In the genomic region with DNA sequence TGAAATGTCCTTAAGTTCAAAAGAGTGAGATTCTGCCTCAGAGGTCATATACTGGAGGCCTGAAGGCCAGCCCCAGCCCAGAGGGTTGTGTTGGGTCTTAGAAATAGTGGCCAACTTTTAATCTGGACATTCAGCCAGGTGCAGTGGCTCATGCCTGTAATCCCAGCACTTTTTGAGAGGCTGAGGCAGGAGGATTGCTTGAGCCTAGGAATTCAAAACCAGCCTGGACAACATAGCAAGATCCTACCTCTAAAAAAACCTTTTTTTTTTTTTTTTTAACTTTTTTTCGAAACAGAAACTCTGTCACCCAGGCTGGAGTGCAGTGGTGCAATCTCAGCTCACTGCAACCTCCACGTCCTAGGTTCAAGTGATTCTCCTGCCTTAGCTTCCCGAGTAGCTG, we compare ENCODE assay signal across 21 cellular contexts. TPM values are rescaled to one million over a fixed set of nuclear protein-coding genes. Genes with fewer than 3 reads are reported as not detected.
A peak's percentile ranks its signal among the peaks of the same experiment; 100 is the strongest.
DNase-seq lines count a peak whose midpoint lies in the region; ATAC-seq, FAIRE-seq and TF ChIP-seq lines count a peak whose summit lies in the region.
"Had no signal": no experiment of that assay in that cellular context is flagged by ENCODE, and none has a peak within 500 bp of the region (broad histone marks: within the 10 kb centered on the region; RNA-seq: fewer than 3 reads in every experiment).

No MANE protein-coding gene starts in this region.

- H3K4me1 ChIP-seq in H9 (ENCODE audit: insufficient read depth, low read length) (no peaks in the 10 kb centered on the region), H1 (replicated peaks in 1 of 4; ENCODE audit: control insufficient read depth in 3 of 4, insufficient read depth in 4 of 4, low read length in 3 of 4) (peaks cover 0 to 17% (median 13%) of the 10 kb centered on the region in 4 experiments; a peak in 6 of 7 replicates), pancreas (no peaks in the 10 kb centered on the region), stomach (peaks cover 25 to 31% (median 29%) of the 10 kb centered on the region in 4 donors)

- H3K23ac ChIP-seq in H9 (ENCODE audit: insufficient read length, low read depth, low read length), result no peak overlapping the region
- no peak overlapping the region for H3K23ac ChIP-seq in H1 (ENCODE audit: insufficient read length)

- no peaks in the 10 kb centered on the region for H3K27me3 ChIP-seq in H9 (ENCODE audit: insufficient read depth, low read length)
- H3K27me3 ChIP-seq in H1 (replicated peaks in 1 of 4; ENCODE audit: control insufficient read depth in 3 of 4, extremely low read depth in 1 of 4, insufficient read depth in 3 of 4, low read length in 3 of 4), result no peaks in the 10 kb centered on the region
- no peaks in the 10 kb centered on the region for H3K27me3 ChIP-seq in pancreas
- peaks cover 7 to 62% (median 36%) of the 10 kb centered on the region in 3 donors for H3K27me3 ChIP-seq in stomach

- TF ChIP-seq RAD21 in H1 (IDR thresholded peaks at IDR 0.05 in 1 of 2, conservative IDR thresholded peaks at IDR 0.05 in 1 of 2; ENCODE audit: low read depth in 2 of 2, low read length in 2 of 2), result no peak

- H3K9me3 Mint-ChIP-seq in H9, result no peaks in the 10 kb centered on the region
- H3K9me3 Mint-ChIP-seq in stimulated activated naive B cell treated with anti-CD40 and anti-IgM and Interleukin-4, amounts not matched to agents 10 μg/mL and 1 μg/mL and 100 μg/mL, for 72 hours, result no peaks in the 10 kb centered on the region
- H3K9me3 Mint-ChIP-seq: CD8-positive, alpha-beta T cell had no signal

- ATAC-seq in T-helper 17 cell (no peak), pancreas (no peak)
- ATAC-seq in stimulated activated naive B cell treated with anti-CD40 and anti-IgM and Interleukin-4, amounts not matched to agents 10 μg/mL and 1 μg/mL and 100 μg/mL, for 72 hours (replicated peaks), result no peak
- ATAC-seq: CD8-positive, alpha-beta T cell; GM12878; HCT116 had no signal

- no peak overlapping the region for H3K4me2 ChIP-seq in H9 (ENCODE audit: insufficient read depth, insufficient read length, low read length)
- H3K4me2 ChIP-seq in H1 (ENCODE audit: insufficient read depth in 1 of 2, low read depth in 2 of 2, low read length in 2 of 2), result peak overlapping the region in 1 of 2 experiments; percentile 100; a peak in 1 of 4 replicates

- H3K4me1 Mint-ChIP-seq in H9, result peaks cover 21 to 47% of the 10 kb centered on the region in 2 experiments
- peaks cover 16% of the 10 kb centered on the region for H3K4me1 Mint-ChIP-seq in T-helper 17 cell
- peaks cover 17 to 32% of the 10 kb centered on the region in 2 donors for H3K4me1 Mint-ChIP-seq in stimulated activated naive B cell treated with anti-CD40 and anti-IgM and Interleukin-4, amounts not matched to agents 10 μg/mL and 1 μg/mL and 100 μg/mL, for 72 hours

- H3K9ac ChIP-seq in H9 (ENCODE audit: extremely low read depth, insufficient read length, low read length) (no peak overlapping the region), H1 (replicated peaks in 1 of 4; ENCODE audit: extremely low read depth in 1 of 4, low read depth in 3 of 4, low read length in 3 of 4) (no peak overlapping the region)
- H3K9ac ChIP-seq: BLaER1 treated with 17β-estradiol and CSF1 and Interleukin-3, amounts not matched to agents 10 nM and 100 nM had no signal

- H3K18ac ChIP-seq in H9 (ENCODE audit: insufficient read length, low read depth, low read length), result no peak overlapping the region
- no peak overlapping the region for H3K18ac ChIP-seq in H1 (ENCODE audit: extremely low read depth, low read length)

- no peaks in the 10 kb centered on the region for H4K20me1 ChIP-seq in H9 (ENCODE audit: control insufficient read depth, insufficient read depth, insufficient read length)
- H4K20me1 ChIP-seq in H1 (replicated peaks in 1 of 2; ENCODE audit: control insufficient read depth in 1 of 2, insufficient read depth in 2 of 2, low read length in 2 of 2), result no peaks in the 10 kb centered on the region

- no peak overlapping the region for H3T11ph ChIP-seq in H9 (ENCODE audit: low read length)

- H3K27ac Mint-ChIP-seq in H9 (peak overlapping the region in 2 of 3 experiments; percentile 90 to 94; a peak in 2 of 7 replicates), T-helper 17 cell (peak overlapping the region; percentile 56)
- peak overlapping the region; percentile 67 for H3K27ac Mint-ChIP-seq in stimulated activated naive B cell treated with anti-CD40 and anti-IgM and Interleukin-4, amounts not matched to agents 10 μg/mL and 1 μg/mL and 100 μg/mL, for 72 hours
- H3K27ac Mint-ChIP-seq: CD8-positive, alpha-beta T cell had no signal

- H3K56ac ChIP-seq in H9 (ENCODE audit: insufficient read length, low read depth, low read length) (no peak overlapping the region), H1 (replicated peaks; ENCODE audit: insufficient read length, low read depth, low read length) (no peak overlapping the region)

- intact Hi-C loops in pancreas (cut with DNase I), result no loop called here
- intact Hi-C loops in stomach (cut with DNase I; ENCODE audit: low total_unique reads), result no loop called here

- H3K36me3 ChIP-seq in H1 (ENCODE audit: control insufficient read depth in 2 of 4, insufficient read depth in 4 of 4, low read length in 3 of 4), result peaks cover 0 to 2% (median 0%) of the 10 kb centered on the region in 4 experiments; a peak in 2 of 8 replicates
- H3K36me3 ChIP-seq in pancreas, result peaks cover 0 to 15% (median 5%) of the 10 kb centered on the region in 3 donors
- H3K36me3 ChIP-seq in stomach, result peaks cover 3 to 40% (median 36%) of the 10 kb centered on the region in 4 donors

- H2BK20ac ChIP-seq in H9 (ENCODE audit: low read depth, low read length, poor library complexity, severe bottlenecking) (no peak overlapping the region), H1 (ENCODE audit: low read length) (no peak overlapping the region)

- H2BK12ac ChIP-seq in H9 (ENCODE audit: insufficient read length, low read depth, low read length), result no peak overlapping the region
- 0 out of 2 replicates have a peak overlapping the region, but pooled peaks have one; percentile 10 for H2BK12ac ChIP-seq in H1 (ENCODE audit: low read depth, low read length)

- no peak overlapping the region for H2BK15ac ChIP-seq in H9 (ENCODE audit: low read depth, low read length)
- 0 out of 2 replicates have a peak overlapping the region, but pooled peaks have one; percentile 46 for H2BK15ac ChIP-seq in H1 (ENCODE audit: low read length)

- H2AK5ac ChIP-seq in H9 (ENCODE audit: insufficient read length, low read length), result no peak overlapping the region
- H2AK5ac ChIP-seq in H1 (ENCODE audit: low read depth, low read length), result no peak overlapping the region

- DNase-seq in H9 (no peak), T-helper 17 cell (no peak), H1 (ENCODE audit: low read depth in 1 of 2, low spot score in 2 of 2) (no peak), glomerular visceral epithelial cell (ENCODE audit: extremely low spot score) (no peak), pancreas (no peak), stomach (no peak)
- no peak for DNase-seq in stimulated activated naive B cell treated with anti-CD40 and anti-IgM and Interleukin-4, amounts not matched to agents 10 μg/mL and 1 μg/mL and 100 μg/mL, for 72 hours
- DNase-seq: Calu3; CD8-positive, alpha-beta T cell; GF-D8; NCI-H1105 treated with DMSO at 0.1 percent for 48 hours; NCI-H1694; NCI-H748 treated with DMSO at 0.1 percent for 48 hours; NK-92 treated with Interleukin-12 subunit alpha and Interleukin-12 subunit beta, amount 100 ng/mL, for 24 hours; SHP77 had no signal

- H3K4me3 Mint-ChIP-seq in H9 (peak overlapping the region in 1 of 2 experiments; percentile 82; a peak in 3 of 5 replicates), T-helper 17 cell (no peak overlapping the region)
- H3K4me3 Mint-ChIP-seq in stimulated activated naive B cell treated with anti-CD40 and anti-IgM and Interleukin-4, amounts not matched to agents 10 μg/mL and 1 μg/mL and 100 μg/mL, for 72 hours, result no peak overlapping the region
- H3K4me3 Mint-ChIP-seq: CD8-positive, alpha-beta T cell had no signal

- H3K14ac ChIP-seq in H9 (ENCODE audit: insufficient read depth, low read length) (no peak overlapping the region), H1 (ENCODE audit: insufficient read length) (no peak overlapping the region)

- H3K36me3 Mint-ChIP-seq in H9 (ENCODE audit: insufficient read depth in 1 of 3, low read depth in 3 of 3) (peaks cover 0 to 11% (median 10%) of the 10 kb centered on the region in 3 experiments; a peak in 3 of 7 replicates), T-helper 17 cell (ENCODE audit: low read depth) (peaks cover 9% of the 10 kb centered on the region)
- H3K36me3 Mint-ChIP-seq in stimulated activated naive B cell treated with anti-CD40 and anti-IgM and Interleukin-4, amounts not matched to agents 10 μg/mL and 1 μg/mL and 100 μg/mL, for 72 hours, result peaks cover 43 to 50% of the 10 kb centered on the region in 2 donors

- TF ChIP-seq EP300 in H1 (IDR thresholded peaks at IDR 0.05; ENCODE audit: borderline replicate concordance in 1 of 2, low read depth in 2 of 2, low read length in 2 of 2), result no peak
- TF ChIP-seq EP300 in stomach (IDR thresholded peaks at IDR 0.05), result no peak

- H3K9me3 ChIP-seq in H9 (ENCODE audit: control insufficient read depth, low read depth, low read length) (no peaks in the 10 kb centered on the region), T-helper 17 cell (ENCODE audit: control insufficient read depth, low read length, poor library complexity, severe bottlenecking) (no peaks in the 10 kb centered on the region), H1 (ENCODE audit: insufficient read depth in 2 of 2, low read depth in 1 of 2, low read length in 1 of 2) (no peaks in the 10 kb centered on the region), pancreas (no peaks in the 10 kb centered on the region), stomach (no peaks in the 10 kb centered on the region)
- H3K9me3 ChIP-seq: BLaER1 treated with 17β-estradiol and CSF1 and Interleukin-3, amounts not matched to agents 10 nM and 100 nM had no signal

- H3K4ac ChIP-seq in H9 (ENCODE audit: low read depth, low read length) (no peak overlapping the region), H1 (replicated peaks; ENCODE audit: insufficient read length, low read depth, low read length) (no peak overlapping the region)

- H3K27me3 Mint-ChIP-seq in H9 (ENCODE audit: low read depth), result peaks cover 24% of the 10 kb centered on the region
- H3K27me3 Mint-ChIP-seq in T-helper 17 cell, result peaks cover 41% of the 10 kb centered on the region
- peaks cover 28 to 38% of the 10 kb centered on the region in 2 donors for H3K27me3 Mint-ChIP-seq in stimulated activated naive B cell treated with anti-CD40 and anti-IgM and Interleukin-4, amounts not matched to agents 10 μg/mL and 1 μg/mL and 100 μg/mL, for 72 hours

- H2BK5ac ChIP-seq in H9 (ENCODE audit: insufficient read length, low read length), result no peak overlapping the region
- no peak overlapping the region for H2BK5ac ChIP-seq in H1 (ENCODE audit: low read depth, low read length)

- POLR2A ChIA-PET in H1 (lab: Charles Lee; ENCODE audit: partially characterized antibody), result interaction anchor here (0.6 to 4.3 kb wide), 8 partner anchors 17 to 284 kb away, joined by 3 to 29 read pairs (median 4); a partner anchor contains a TSS

- H4K8ac ChIP-seq in H9 (replicated peaks; ENCODE audit: insufficient read length, low read depth, low read length), result no peak overlapping the region
- no peak overlapping the region for H4K8ac ChIP-seq in H1 (ENCODE audit: extremely low read depth, insufficient read depth, low read length)

- H4K91ac ChIP-seq in H9 (ENCODE audit: insufficient read length, low read depth, low read length) (no peak overlapping the region), H1 (replicated peaks; ENCODE audit: insufficient read length, low read length) (no peak overlapping the region)

- TF ChIP-seq POLR2A in H1 (IDR thresholded peaks at IDR 0.05; ENCODE audit: control extremely low read depth in 1 of 2, low read depth in 2 of 2, low read length in 2 of 2) (no peak), stomach (IDR thresholded peaks at IDR 0.05) (no peak)

- FAIRE-seq in H1 (lab: Jason Lieb, UNC) (no peak), pancreas (lab: Jason Lieb, UNC) (no peak)
- FAIRE-seq: GM12878, RCC 7860 had no signal

- H4K5ac ChIP-seq in H9 (ENCODE audit: insufficient read length, low read depth, low read length) (no peak overlapping the region), H1 (ENCODE audit: insufficient read length, low read depth, low read length) (no peak overlapping the region)

- H3K79me1 ChIP-seq in H9 (ENCODE audit: insufficient read depth, low read depth, low read length, poor library complexity, severe bottlenecking) (no peaks in the 10 kb centered on the region), H1 (ENCODE audit: low read depth, low read length) (no peaks in the 10 kb centered on the region)

- no peak for TF ChIP-seq CTCF in H9 (conservative IDR thresholded peaks at IDR 0.05)
- no peak for TF ChIP-seq CTCF in H1 (IDR thresholded peaks at IDR 0.05; ENCODE audit: control extremely low read depth in 1 of 3, insufficient read depth in 1 of 3, low read depth in 1 of 3, low read length in 3 of 3)
- TF ChIP-seq CTCF in pancreas (IDR thresholded peaks at IDR 0.05), result no peak
- TF ChIP-seq CTCF in stomach (IDR thresholded peaks at IDR 0.05), result no peak

- H2AFZ ChIP-seq in H9 (ENCODE audit: low read length) (no peak overlapping the region), H1 (ENCODE audit: low read length) (no peak overlapping the region)

- peaks cover 20% of the 10 kb centered on the region for H3K23me2 ChIP-seq in H9 (ENCODE audit: insufficient read length, low read depth, low read length, poor library complexity, severe bottlenecking)
- H3K23me2 ChIP-seq in H1 (ENCODE audit: low read depth, low read length), result peaks cover 19% of the 10 kb centered on the region

- CTCF ChIA-PET in H1 (lab: Charles Lee; ENCODE audit: partially characterized antibody), result interaction anchor here (0.5 to 1.7 kb wide), 5 partner anchors 17 to 372 kb away, joined by 3 to 5 read pairs (median 3); no protein-coding TSS in a partner anchor

- H3K4me3 ChIP-seq in H1 (ENCODE audit: extremely low read depth in 1 of 4, insufficient read depth in 2 of 4, low read depth in 3 of 4, low read length in 4 of 4) (peak overlapping the region in 2 of 4 experiments; percentile 41 to 63; a peak in 3 of 8 replicates), pancreas (no peak overlapping the region), stomach (no peak overlapping the region)
- H3K4me3 ChIP-seq: BLaER1 treated with 17β-estradiol and CSF1 and Interleukin-3, amounts not matched to agents 10 nM and 100 nM; GM12878 had no signal

- no peaks in the 10 kb centered on the region for H3K79me2 ChIP-seq in H9 (ENCODE audit: insufficient read depth, low read length)
- no peaks in the 10 kb centered on the region for H3K79me2 ChIP-seq in H1 (ENCODE audit: control insufficient read depth in 1 of 2, insufficient read depth in 2 of 2, low read length in 2 of 2)

- H3K27ac ChIP-seq in H9 (ENCODE audit: insufficient read length, low read depth, low read length), result no peak overlapping the region
- no peak overlapping the region for H3K27ac ChIP-seq in H1 (ENCODE audit: low read depth, low read length)
- H3K27ac ChIP-seq in pancreas, result no peak overlapping the region
- no peak overlapping the region for H3K27ac ChIP-seq in stomach
- H3K27ac ChIP-seq: BLaER1 treated with 17β-estradiol and CSF1 and Interleukin-3, amounts not matched to agents 10 nM and 100 nM had no signal

- WGBS in H9 (ENCODE audit: extremely low coverage, insufficient read length, low lambda C conversion rate), result no CpG with 5 or more reads among the region's 3 CpGs
- 87% methylated on average over 3 of the region's 3 CpGs; no CpG with 5 or more reads in 1 of the 2 experiments for WGBS in H1 (ENCODE audit: extremely low coverage in 1 of 2, insufficient coverage in 1 of 2, insufficient read length in 1 of 2, insufficient replicate concordance in 2 of 2, low coverage in 1 of 2, low lambda C conversion rate in 2 of 2, missing lambda C conversion rate in 1 of 2), 2 experiments
- WGBS in pancreas, 2 donors, result 80 to 96% methylated on average over 3 of the region's 3 CpGs
- 91 to 94% (median 93%) methylated on average over 3 of the region's 3 CpGs for WGBS in stomach, 5 donors

- H2BK120ac ChIP-seq in H9 (ENCODE audit: low read depth, low read length, poor library complexity, severe bottlenecking), result no peak overlapping the region
- no peak overlapping the region for H2BK120ac ChIP-seq in H1 (replicated peaks; ENCODE audit: low read depth, low read length)

RNA-seq across cellular contexts. Expression of a gene that starts 15.5 kb away (rescaled TPM):
- total RNA-seq in H9 (2021), result 12.0 and 13.1 TPM in 2 replicates
- total RNA-seq in T-helper 17 cell, result not detected
- total RNA-seq in H1 (2021; fragmentation: NEBNext Ultra II Directional; extraction: Animal tissue kit (Norgen Biotek cat#: 25700)), result 15.2 and 15.6 TPM in 2 replicates
- 12.9 and 20.9 TPM in 2 replicates for polyA plus RNA-seq in H1 (2011; rRNA removed)
- 12.4 TPM for polyA plus RNA-seq in H1 (2011; cell fraction: cytosol; rRNA removed)
- 20.0 TPM for polyA plus RNA-seq in H1 (2011; cell fraction: nucleus; rRNA removed)
- 5.4 to 11.2 TPM (median 10.0 TPM) in 4 replicates for polyA plus RNA-seq in H1 (2012, experiment 1 of 2)
- polyA plus RNA-seq in H1 (2012, experiment 2 of 2), result 7.2 TPM
- polyA plus RNA-seq in H1 (2013, experiment 1 of 2), result 5.0 TPM
- polyA plus RNA-seq in H1 (2013, experiment 2 of 2), result 5.9 TPM
- 3.9 and 5.9 TPM in 2 replicates for polyA minus RNA-seq in H1 (2011; rRNA and poly(A)+ RNA removed)
- polyA minus RNA-seq in H1 (2011; cell fraction: cytosol; rRNA and poly(A)+ RNA removed), result 7.3 TPM
- 5.0 TPM for polyA minus RNA-seq in H1 (2011; cell fraction: nucleus; rRNA and poly(A)+ RNA removed)
- under 1 TPM in 1 of 6 donors, not detected in 5; 0.37 TPM for total RNA-seq in pancreas
- polyA plus RNA-seq in pancreas, result under 1 TPM; 0.19 to 0.26 TPM
- total RNA-seq in stomach, result not detected
- polyA plus RNA-seq in stomach, result under 1 TPM in 2 of 3 donors, not detected in 1; 0.12 to 0.43 TPM
- total RNA-seq: CD8-positive, alpha-beta T cell had no signal

RNA-seq across cellular contexts. Expression of a gene that starts 47.6 kb away (rescaled TPM):
- 18.3 and 19.6 TPM in 2 replicates for total RNA-seq in H9 (2021)
- total RNA-seq in T-helper 17 cell, result 1 to 10 TPM in 1 of 2 donors, under 1 TPM in 1; 0.90 to 6.7 TPM
- 21.8 and 26.3 TPM in 2 replicates for total RNA-seq in H1 (2021; fragmentation: NEBNext Ultra II Directional; extraction: Animal tissue kit (Norgen Biotek cat#: 25700))
- polyA plus RNA-seq in H1 (2011; rRNA removed), result 13.6 and 20.7 TPM in 2 replicates
- polyA plus RNA-seq in H1 (2011; cell fraction: cytosol; rRNA removed), result 22.7 TPM
- polyA plus RNA-seq in H1 (2011; cell fraction: nucleus; rRNA removed), result 12.6 TPM
- polyA plus RNA-seq in H1 (2012, experiment 1 of 2), result 8.5 to 22.2 TPM (median 17.5 TPM) in 4 replicates
- 11.4 TPM for polyA plus RNA-seq in H1 (2012, experiment 2 of 2)
- polyA plus RNA-seq in H1 (2013, experiment 1 of 2), result 26.7 TPM
- polyA plus RNA-seq in H1 (2013, experiment 2 of 2), result 25.6 TPM
- 0.27 and 0.82 TPM in 2 replicates for polyA minus RNA-seq in H1 (2011; rRNA and poly(A)+ RNA removed)
- polyA minus RNA-seq in H1 (2011; cell fraction: cytosol; rRNA and poly(A)+ RNA removed), result 8.8 TPM
- 5.5 TPM for polyA minus RNA-seq in H1 (2011; cell fraction: nucleus; rRNA and poly(A)+ RNA removed)
- 10 to 100 TPM in 1 of 6 donors, 1 to 10 TPM in 5; 6.9 to 15.2 (median 8.1) TPM for total RNA-seq in pancreas
- polyA plus RNA-seq in pancreas, result 10 to 100 TPM; 31.4 to 42.8 TPM
- 100 to 1,000 TPM in 1 of 5 donors, 10 to 100 TPM in 3, 1 to 10 TPM in 1; 8.8 to 197 (median 31.6) TPM for total RNA-seq in stomach
- polyA plus RNA-seq in stomach, result 100 to 1,000 TPM in 1 of 3 donors, 10 to 100 TPM in 2; 53.2 to 138 (median 54.9) TPM
- total RNA-seq: CD8-positive, alpha-beta T cell; GM12878; NCI-H460; OCI-LY7 had no signal
- polyA plus RNA-seq: GM12878 had no signal

RNA-seq across cellular contexts. Expression of a gene that starts 55.8 kb away (rescaled TPM):
- total RNA-seq in H9 (2021), result 283 and 287 TPM in 2 replicates
- 10 to 100 TPM; 32.2 to 49.1 TPM for total RNA-seq in T-helper 17 cell
- total RNA-seq in H1 (2021; fragmentation: NEBNext Ultra II Directional; extraction: Animal tissue kit (Norgen Biotek cat#: 25700)), result 296 and 303 TPM in 2 replicates
- 294 and 376 TPM in 2 replicates for polyA plus RNA-seq in H1 (2011; rRNA removed)
- 293 TPM for polyA plus RNA-seq in H1 (2011; cell fraction: cytosol; rRNA removed)
- polyA plus RNA-seq in H1 (2011; cell fraction: nucleus; rRNA removed), result 296 TPM
- 239 to 303 TPM (median 281 TPM) in 4 replicates for polyA plus RNA-seq in H1 (2012, experiment 1 of 2)
- polyA plus RNA-seq in H1 (2012, experiment 2 of 2), result 299 TPM
- polyA plus RNA-seq in H1 (2013, experiment 1 of 2), result 265 TPM
- 292 TPM for polyA plus RNA-seq in H1 (2013, experiment 2 of 2)
- 139 and 147 TPM in 2 replicates for polyA minus RNA-seq in H1 (2011; rRNA and poly(A)+ RNA removed)
- polyA minus RNA-seq in H1 (2011; cell fraction: cytosol; rRNA and poly(A)+ RNA removed), result 139 TPM
- polyA minus RNA-seq in H1 (2011; cell fraction: nucleus; rRNA and poly(A)+ RNA removed), result 76.6 TPM
- total RNA-seq in pancreas, result 100 to 1,000 TPM; 121 to 239 (median 152) TPM
- 100 to 1,000 TPM; 178 to 337 TPM for polyA plus RNA-seq in pancreas
- 1,000 to 10,000 TPM in 1 of 5 donors, 100 to 1,000 TPM in 2, 10 to 100 TPM in 2; 29.8 to 1,508 (median 255) TPM for total RNA-seq in stomach
- polyA plus RNA-seq in stomach, result 100 to 1,000 TPM in 2 of 3 donors, 10 to 100 TPM in 1; 54.5 to 255 (median 184) TPM
